In the genomic region with DNA sequence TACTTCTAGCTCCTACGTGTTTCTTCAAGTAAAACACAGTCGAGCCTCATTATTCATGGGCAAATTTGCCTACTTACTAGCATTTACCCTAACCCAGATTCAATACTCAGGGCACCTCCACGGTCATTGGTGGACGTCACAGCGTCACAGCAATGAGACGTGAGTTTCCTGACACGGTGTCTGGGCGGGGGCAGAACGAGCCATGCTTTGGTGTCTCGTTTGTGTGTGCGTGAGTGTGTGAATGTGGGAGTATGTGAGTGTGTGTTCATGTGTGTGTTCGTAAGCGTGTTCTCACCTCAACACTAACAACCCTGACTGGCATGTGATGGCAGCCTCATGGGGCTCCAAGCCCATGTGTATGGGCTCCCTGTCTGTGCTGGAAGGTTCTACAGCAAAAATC, we compare ENCODE assay signal across 15 cellular contexts. TPM values are rescaled to one million over a fixed set of nuclear protein-coding genes. Genes with fewer than 3 reads are reported as not detected.
A peak's percentile ranks its signal among the peaks of the same experiment; 100 is the strongest.
DNase-seq lines count a peak whose midpoint lies in the region; ATAC-seq, FAIRE-seq and TF ChIP-seq lines count a peak whose summit lies in the region.
"Had no signal": no experiment of that assay in that cellular context is flagged by ENCODE, and none has a peak within 500 bp of the region (broad histone marks: within the 10 kb centered on the region; RNA-seq: fewer than 3 reads in every experiment).

No MANE protein-coding gene starts in this region.

- peaks cover 6% of the 10 kb centered on the region; the same call in 1 of the 2 replicates for H3K4me1 ChIP-seq in GM23248 (ENCODE audit: insufficient read depth)
- H3K4me1 ChIP-seq in H1 (replicated peaks in 1 of 4; ENCODE audit: control insufficient read depth in 3 of 4, insufficient read depth in 4 of 4, low read length in 3 of 4), result peaks cover 0 to 3% (median 0%) of the 10 kb centered on the region in 4 experiments; a peak in 5 of 7 replicates
- peaks cover 14% of the 10 kb centered on the region for H3K4me1 ChIP-seq in lower lobe of right lung
- H3K4me1 ChIP-seq in stomach, result peaks cover 0 to 14% (median 5%) of the 10 kb centered on the region in 4 donors

- H4K91ac ChIP-seq in H1 (replicated peaks; ENCODE audit: insufficient read length, low read length), result peak overlapping the region; percentile 55

- TF ChIP-seq EP300 in H1 (IDR thresholded peaks at IDR 0.05; ENCODE audit: borderline replicate concordance in 1 of 2, low read depth in 2 of 2, low read length in 2 of 2) (no peak), stomach (IDR thresholded peaks at IDR 0.05) (no peak)

- no peak overlapping the region for H3K18ac ChIP-seq in H1 (ENCODE audit: extremely low read depth, low read length)

- no peak overlapping the region for H4K8ac ChIP-seq in H1 (ENCODE audit: extremely low read depth, insufficient read depth, low read length)

- ATAC-seq in lower lobe of right lung, result no peak
- no peak for ATAC-seq in GM18907 (IDR thresholded peaks at IDR 0.05; ENCODE audit: unreplicated experiment)
- no peak for ATAC-seq in GM18519 (IDR thresholded peaks at IDR 0.05; ENCODE audit: low FRiP score, unreplicated experiment)
- ATAC-seq: stimulated activated memory B cell treated with anti-CD40 and anti-IgM and Interleukin-4, amounts not matched to agents 10 μg/mL and 1 μg/mL and 100 μg/mL, for 72 hours; T-cell had no signal

- TF ChIP-seq CTCF in H1 (IDR thresholded peaks at IDR 0.05; ENCODE audit: control extremely low read depth in 1 of 3, insufficient read depth in 1 of 3, low read depth in 1 of 3, low read length in 3 of 3) (no peak), lower lobe of right lung (IDR thresholded peaks at IDR 0.05) (no peak), stomach (IDR thresholded peaks at IDR 0.05) (no peak)

- FAIRE-seq in H1 (lab: Jason Lieb, UNC), result no peak

- H2BK5ac ChIP-seq in H1 (ENCODE audit: low read depth, low read length), result 0 out of 2 replicates have a peak overlapping the region, but pooled peaks have one; percentile 4

- intact Hi-C loops in lower lobe of right lung (cut with DNase I), result no loop called here
- intact Hi-C loops in stomach (cut with DNase I; ENCODE audit: low total_unique reads), result no loop called here

- H3K4me2 ChIP-seq in GM23248 (ENCODE audit: unreplicated experiment), result peak overlapping the region; percentile 60
- no peak overlapping the region for H3K4me2 ChIP-seq in H1 (ENCODE audit: insufficient read depth in 1 of 2, low read depth in 2 of 2, low read length in 2 of 2)

- H3K4me3 ChIP-seq in GM23248 (no peak overlapping the region), H1 (ENCODE audit: extremely low read depth in 1 of 4, insufficient read depth in 2 of 4, low read depth in 3 of 4, low read length in 4 of 4) (no peak overlapping the region), lower lobe of right lung (no peak overlapping the region), stomach (no peak overlapping the region)

- H2AFZ ChIP-seq in GM23248 (peak overlapping the region; percentile 39; the same call in 1 of the 2 replicates), H1 (ENCODE audit: low read length) (no peak overlapping the region)

- H2BK15ac ChIP-seq in H1 (ENCODE audit: low read length), result peak overlapping the region; percentile 1; the same call in 1 of the 2 replicates

- H3K23me2 ChIP-seq in H1 (ENCODE audit: low read depth, low read length), result no peaks in the 10 kb centered on the region

- DNase-seq in GM23248 (no peak), H1 (ENCODE audit: low read depth in 1 of 2, low spot score in 2 of 2) (no peak), lower lobe of right lung (no peak), stomach (no peak), iPS-NIHi11 (ENCODE audit: low spot score) (no peak), substantia nigra (lab: John Stamatoyannopoulos, UW) (no peak)
- DNase-seq: activated B cell treated with CpG ODN at 0.5 μM for 24 hours; activated CD8-positive, alpha-beta memory T cell treated with anti-CD3 and anti-CD28 coated beads, Interleukin-2, amount 50 U/mL, for 48 hours; H7; NCI-H187 treated with DMSO at 0.1 percent for 48 hours; T-cell had no signal

- TF ChIP-seq POLR2A in H1 (IDR thresholded peaks at IDR 0.05; ENCODE audit: control extremely low read depth in 1 of 2, low read depth in 2 of 2, low read length in 2 of 2) (no peak), stomach (IDR thresholded peaks at IDR 0.05) (no peak)

- H4K20me1 ChIP-seq in GM23248 (ENCODE audit: insufficient read depth), result no peaks in the 10 kb centered on the region
- H4K20me1 ChIP-seq in H1 (replicated peaks in 1 of 2; ENCODE audit: control insufficient read depth in 1 of 2, insufficient read depth in 2 of 2, low read length in 2 of 2), result no peaks in the 10 kb centered on the region

- H3K9me3 ChIP-seq in GM23248 (ENCODE audit: low read depth), result no peaks in the 10 kb centered on the region
- H3K9me3 ChIP-seq in H1 (ENCODE audit: insufficient read depth in 2 of 2, low read depth in 1 of 2, low read length in 1 of 2), result peaks cover 0 to 3% of the 10 kb centered on the region in 2 experiments; a peak in 1 of 4 replicates
- H3K9me3 ChIP-seq in lower lobe of right lung, result no peaks in the 10 kb centered on the region
- no peaks in the 10 kb centered on the region for H3K9me3 ChIP-seq in stomach

- peaks cover 12% of the 10 kb centered on the region; the same call in 1 of the 2 replicates for H3F3A ChIP-seq in GM23248 (ENCODE audit: insufficient read depth)

- H3K79me2 ChIP-seq in GM23248 (ENCODE audit: insufficient read depth) (no peaks in the 10 kb centered on the region), H1 (ENCODE audit: control insufficient read depth in 1 of 2, insufficient read depth in 2 of 2, low read length in 2 of 2) (no peaks in the 10 kb centered on the region)

- CTCF ChIA-PET in H1 (lab: Charles Lee; ENCODE audit: partially characterized antibody), result interaction anchor here (0.6 to 5.1 kb wide), 8 partner anchors 11 to 95 kb away, joined by 3 to 25 read pairs (median 4); no protein-coding TSS in a partner anchor

- no peak overlapping the region for H3K14ac ChIP-seq in H1 (ENCODE audit: insufficient read length)

- WGBS in GM23248 (ENCODE audit: low coverage in 1 of 2, low lambda C conversion rate in 2 of 2, missing lambda C conversion rate in 2 of 2), 2 experiments, result 88 to 94% methylated on average over 13 of the region's 13 CpGs
- WGBS in H1 (ENCODE audit: extremely low coverage in 1 of 2, insufficient coverage in 1 of 2, insufficient read length in 1 of 2, insufficient replicate concordance in 2 of 2, low coverage in 1 of 2, low lambda C conversion rate in 2 of 2, missing lambda C conversion rate in 1 of 2), 2 experiments, result 93 to 100% methylated on average over 2 to 13 of the region's 13 CpGs
- WGBS in stomach, 5 donors, result 81 to 85% (median 84%) methylated on average over 13 of the region's 13 CpGs

- no peak overlapping the region for H3K23ac ChIP-seq in H1 (ENCODE audit: insufficient read length)

- TF ChIP-seq RAD21 in H1 (IDR thresholded peaks at IDR 0.05 in 1 of 2, conservative IDR thresholded peaks at IDR 0.05 in 1 of 2; ENCODE audit: low read depth in 2 of 2, low read length in 2 of 2), result no peak

- no peak overlapping the region for H3K56ac ChIP-seq in H1 (replicated peaks; ENCODE audit: insufficient read length, low read depth, low read length)

- peak overlapping the region; percentile 65 for H3K4ac ChIP-seq in H1 (replicated peaks; ENCODE audit: insufficient read length, low read depth, low read length)

- H2BK12ac ChIP-seq in H1 (ENCODE audit: low read depth, low read length), result no peak overlapping the region

- no peak overlapping the region for H2BK120ac ChIP-seq in H1 (replicated peaks; ENCODE audit: low read depth, low read length)

- POLR2A ChIA-PET in H1 (lab: Charles Lee; ENCODE audit: partially characterized antibody), result no interaction called here

- H4K5ac ChIP-seq in H1 (ENCODE audit: insufficient read length, low read depth, low read length), result no peak overlapping the region

- H3K9ac ChIP-seq in GM23248, result peak overlapping the region; percentile 6; the same call in 1 of the 2 replicates
- H3K9ac ChIP-seq in H1 (replicated peaks in 1 of 4; ENCODE audit: extremely low read depth in 1 of 4, low read depth in 3 of 4, low read length in 3 of 4), result no peak overlapping the region

- H3K79me1 ChIP-seq in H1 (ENCODE audit: low read depth, low read length), result no peaks in the 10 kb centered on the region

- no peaks in the 10 kb centered on the region for H3K36me3 ChIP-seq in GM23248 (ENCODE audit: low read depth)
- H3K36me3 ChIP-seq in H1 (ENCODE audit: control insufficient read depth in 2 of 4, insufficient read depth in 4 of 4, low read length in 3 of 4), result no peaks in the 10 kb centered on the region
- no peaks in the 10 kb centered on the region for H3K36me3 ChIP-seq in lower lobe of right lung
- H3K36me3 ChIP-seq in stomach, result no peaks in the 10 kb centered on the region

- H2AK5ac ChIP-seq in H1 (ENCODE audit: low read depth, low read length), result no peak overlapping the region

- no peak overlapping the region for H2BK20ac ChIP-seq in H1 (ENCODE audit: low read length)

- H3K27me3 ChIP-seq in GM23248 (replicated peaks; ENCODE audit: insufficient read depth) (no peaks in the 10 kb centered on the region), H1 (replicated peaks in 1 of 4; ENCODE audit: control insufficient read depth in 3 of 4, extremely low read depth in 1 of 4, insufficient read depth in 3 of 4, low read length in 3 of 4) (0 out of 7 replicates have a peak, but pooled peaks cover 0 to 2% (median 0%) of the 10 kb centered on the region in 4 experiments), lower lobe of right lung (ENCODE audit: low read depth) (peaks cover 8% of the 10 kb centered on the region), stomach (peaks cover 0 to 83% (median 4%) of the 10 kb centered on the region in 3 donors)

- no peaks in the 10 kb centered on the region for H3K9me2 ChIP-seq in GM23248 (ENCODE audit: insufficient read depth)

- no peak overlapping the region for H3K27ac ChIP-seq in GM23248
- no peak overlapping the region for H3K27ac ChIP-seq in H1 (ENCODE audit: low read depth, low read length)
- peak overlapping the region; percentile 39 for H3K27ac ChIP-seq in lower lobe of right lung
- peak overlapping the region in 4 of 5 donors; percentile 3 to 57 (median 50) for H3K27ac ChIP-seq in stomach
- H3K27ac ChIP-seq in substantia nigra (ENCODE audit: low read depth, low read length, poor library complexity, severe bottlenecking), result no peak overlapping the region
- H3K27ac ChIP-seq: HL-60 had no signal

- in situ Hi-C loops in GM23248 (cut with MboI), result no loop called here

RNA-seq across cellular contexts. Expression of a gene that starts 17.5 kb away (rescaled TPM):
- total RNA-seq in GM23248 (2014; rRNA removed; shearing (Covaris generic)), result 24.2 and 30.5 TPM in 2 replicates
- 1.7 and 1.8 TPM in 2 replicates for polyA plus RNA-seq in GM23248 (2016; fragmentation: Nextera tagmentation; extraction: Ambion mirVana)
- total RNA-seq in H1 (2021; fragmentation: NEBNext Ultra II Directional; extraction: Animal tissue kit (Norgen Biotek cat#: 25700)), result 201 and 205 TPM in 2 replicates
- 145 and 239 TPM in 2 replicates for polyA plus RNA-seq in H1 (2011; rRNA removed)
- 167 TPM for polyA plus RNA-seq in H1 (2011; cell fraction: cytosol; rRNA removed)
- 627 TPM for polyA plus RNA-seq in H1 (2011; cell fraction: nucleus; rRNA removed)
- polyA plus RNA-seq in H1 (2012, experiment 1 of 2), result 80.5 to 132 TPM (median 130 TPM) in 4 replicates
- polyA plus RNA-seq in H1 (2012, experiment 2 of 2), result 88.9 TPM
- polyA plus RNA-seq in H1 (2013, experiment 1 of 2), result 269 TPM
- 226 TPM for polyA plus RNA-seq in H1 (2013, experiment 2 of 2)
- polyA minus RNA-seq in H1 (2011; rRNA and poly(A)+ RNA removed), result 30.9 and 31.7 TPM in 2 replicates
- polyA minus RNA-seq in H1 (2011; cell fraction: cytosol; rRNA and poly(A)+ RNA removed), result 90.3 TPM
- polyA minus RNA-seq in H1 (2011; cell fraction: nucleus; rRNA and poly(A)+ RNA removed), result 88.2 TPM
- 45.1 TPM for total RNA-seq in lower lobe of right lung
- 100 to 1,000 TPM in 1 of 5 donors, 10 to 100 TPM in 4; 19.8 to 212 (median 34.9) TPM for total RNA-seq in stomach
- 10 to 100 TPM; 20.0 to 34.3 (median 20.7) TPM for polyA plus RNA-seq in stomach

Comparison
In these comparisons a context has a peak if more than half of its experiments do, and no peak if none do; other contexts are left out.
1. H3K27ac ChIP-seq: peak in lower lobe of right lung (single experiment) and stomach (4 of 5); none in GM23248 (single experiment), H1 (single experiment) and substantia nigra (single experiment).